Comparison of ENCODE assay signal across 10 cellular contexts in the genomic region with DNA sequence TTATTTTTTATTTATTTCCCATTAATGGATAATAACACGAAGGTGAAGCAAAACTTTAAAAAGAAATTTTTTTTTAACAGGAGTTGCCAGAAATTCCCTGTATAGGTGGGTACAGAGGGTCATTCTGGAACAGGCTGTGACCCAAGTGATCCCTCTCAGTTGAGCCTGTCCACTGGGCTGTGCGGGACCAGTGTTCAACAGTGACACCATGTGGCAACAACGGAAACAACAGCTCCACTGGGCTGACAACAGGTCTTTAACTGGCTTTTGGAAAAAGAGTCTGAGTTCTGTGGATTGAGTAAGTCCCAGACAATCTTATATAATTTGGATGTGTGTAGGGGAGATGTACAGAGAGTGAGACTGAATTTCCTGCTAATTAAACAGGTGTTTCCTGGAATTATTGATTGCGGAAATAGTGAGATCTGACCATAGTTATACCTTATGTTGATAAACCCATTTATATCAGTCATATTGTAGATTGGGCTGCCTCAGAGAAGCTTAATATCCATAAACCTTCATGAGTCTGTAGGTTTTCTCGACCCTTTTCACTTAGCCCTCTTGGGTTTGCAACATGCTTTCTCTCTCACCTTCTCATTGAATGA. TPM values are rescaled to one million over a fixed set of nuclear protein-coding genes. Genes with fewer than 3 reads are reported as not detected.
DNase-seq lines count a peak whose midpoint lies in the region; ATAC-seq and TF ChIP-seq lines count a peak whose summit lies in the region.
"Had no signal": no experiment of that assay in that cellular context is flagged by ENCODE, and none has a peak within 500 bp of the region (broad histone marks: within the 10 kb centered on the region; RNA-seq: fewer than 3 reads in every experiment).

No MANE protein-coding gene starts in this region.

- intact Hi-C loops in sciatic nerve (cut with DNase I) = no loop called here

- H3K79me2 ChIP-seq in hepatocyte = no peaks in the 10 kb centered on the region

- H3K9me3 ChIP-seq in SJCRH30 (replicated peaks) = peaks cover 17% of the 10 kb centered on the region
- H3K9me3 ChIP-seq in hepatocyte (ENCODE audit: low read depth) = no peaks in the 10 kb centered on the region

- H3K4me3 ChIP-seq in SJCRH30 (no peak overlapping the region), hepatocyte (no peak overlapping the region)
- H3K4me3 ChIP-seq: adrenal gland, lung had no signal

- no peaks in the 10 kb centered on the region for H4K20me1 ChIP-seq in hepatocyte (ENCODE audit: insufficient read depth, poor library complexity, severe bottlenecking)

- H3K4me1 ChIP-seq in SJCRH30 = no peaks in the 10 kb centered on the region
- H3K4me1 ChIP-seq in hepatocyte (ENCODE audit: insufficient read depth) = no peaks in the 10 kb centered on the region
- H3K4me1 ChIP-seq: adrenal gland had no signal

- H2AFZ ChIP-seq in hepatocyte = no peak overlapping the region

- H3K27me3 ChIP-seq in SJCRH30 (no peaks in the 10 kb centered on the region), hepatocyte (no peaks in the 10 kb centered on the region)
- H3K27me3 ChIP-seq: adrenal gland had no signal

- H3K36me3 ChIP-seq in SJCRH30 (no peaks in the 10 kb centered on the region), hepatocyte (replicated peaks; ENCODE audit: insufficient read depth, low read depth) (no peaks in the 10 kb centered on the region)
- H3K36me3 ChIP-seq: adrenal gland had no signal

- no peak overlapping the region for H3K27ac ChIP-seq in C4-2B
- H3K27ac ChIP-seq in SJCRH30 = no peak overlapping the region
- H3K27ac ChIP-seq in hepatocyte = no peak overlapping the region
- H3K27ac ChIP-seq: adrenal gland had no signal

- DNase-seq in SJCRH30 = peak; percentile 35 to 74
- DNase-seq in hepatocyte (ENCODE audit: low spot score) = no peak
- DNase-seq in HPDE6-E6E7 (ENCODE audit: extremely low spot score) = no peak
- DNase-seq in sciatic nerve (ENCODE audit: low spot score) = no peak
- DNase-seq: adrenal gland had no signal

- H3K4me2 ChIP-seq in hepatocyte = no peak overlapping the region

- peak; percentile 80 for TF ChIP-seq CTCF in C4-2B (conservative IDR thresholded peaks at IDR 0.05)
- TF ChIP-seq CTCF in GM12873 (IDR thresholded peaks at IDR 0.05; ENCODE audit: insufficient read depth, low read depth, low read length, missing control alignments) = peak; percentile 71
- TF ChIP-seq CTCF in hepatocyte (IDR thresholded peaks at IDR 0.05; ENCODE audit: poor library complexity) = peak; percentile 29

- ATAC-seq in HG03095 (IDR thresholded peaks at IDR 0.05; ENCODE audit: unreplicated experiment) (no peak), GM19324 (IDR thresholded peaks at IDR 0.05; ENCODE audit: low FRiP score, unreplicated experiment) (no peak), sciatic nerve (no peak)

- 63% methylated on average over 5 of the region's 5 CpGs for WGBS in hepatocyte (ENCODE audit: low lambda C conversion rate, missing lambda C conversion rate)

- no peaks in the 10 kb centered on the region for H3K9me2 ChIP-seq in hepatocyte (replicated peaks; ENCODE audit: insufficient read depth)

RNA-seq across cellular contexts. Expression of a gene that starts 17.6 kb away (rescaled TPM):
- total RNA-seq in SJCRH30 (2014; rRNA removed; shearing (Covaris generic)) = 1.4 TPM in 2 replicates
- total RNA-seq in hepatocyte (2.0 and 3.4 TPM in 2 replicates), sciatic nerve (56.0 TPM)
- 1.3 and 1.6 TPM in 2 replicates for polyA plus RNA-seq in hepatocyte

Comparison
In these comparisons a context has a peak if more than half of its experiments do, and no peak if none do; other contexts are left out.
1. CTCF ChIP-seq: peak in every context shown above with its lines; median percentile 80 in C4-2B; 71 in GM12873; 29 in hepatocyte.
2. DNase-seq: peak in SJCRH30 (2 of 2); none in hepatocyte (single experiment), HPDE6-E6E7 (single experiment) and sciatic nerve (single experiment).
3. RNA of a gene that starts 17.6 kb away (total RNA-seq): 56.0 TPM in sciatic nerve (single experiment); 2.0 to 3.4 TPM in hepatocyte and 1.4 TPM in SJCRH30; every median in the first group is over 10 times any median in the second.